ENCODE assay signal across 1 cellular context in genomic region chr12:57543666-57544065, GRCh38.
TF ChIP-seq lines count a peak whose summit lies in the region.

No MANE protein-coding gene starts in this region.

TF ChIP-seq in GM23338, 12 proteins besides CTCF, POLR2A, EP300 and RAD21 (continued from another document):
- no peak for TF ChIP-seq REST (IDR thresholded peaks at IDR 0.05; ENCODE audit: unreplicated experiment)
- no peak for TF ChIP-seq ETS1 (IDR thresholded peaks at IDR 0.05)
- TF ChIP-seq NANOG (IDR thresholded peaks at IDR 0.05; ENCODE audit: borderline replicate concordance), result no peak
- no peak for TF ChIP-seq JUNB (IDR thresholded peaks at IDR 0.05; ENCODE audit: unreplicated experiment)
- no peak for TF ChIP-seq ZNF462 (CRISPR knock-in tag; IDR thresholded peaks at IDR 0.05)
- TF ChIP-seq EZH2phosphoT487 (IDR thresholded peaks at IDR 0.05; ENCODE audit: unreplicated experiment), result no peak
- TF ChIP-seq ZNF331 (CRISPR knock-in tag; IDR thresholded peaks at IDR 0.05; ENCODE audit: low read depth), result no peak
- no peak for TF ChIP-seq ZNF114 (CRISPR knock-in tag; IDR thresholded peaks at IDR 0.05)
- TF ChIP-seq CREB1 (CRISPR knock-in tag; IDR thresholded peaks at IDR 0.05; ENCODE audit: low read depth), result no peak
- no peak for TF ChIP-seq POLR2AphosphoS5 (IDR thresholded peaks at IDR 0.05; ENCODE audit: low read depth)
- no peak for TF ChIP-seq STAT1 (IDR thresholded peaks at IDR 0.05; ENCODE audit: unreplicated experiment)
